6 cellular contexts compared by ENCODE assay signal in the genomic region with DNA sequence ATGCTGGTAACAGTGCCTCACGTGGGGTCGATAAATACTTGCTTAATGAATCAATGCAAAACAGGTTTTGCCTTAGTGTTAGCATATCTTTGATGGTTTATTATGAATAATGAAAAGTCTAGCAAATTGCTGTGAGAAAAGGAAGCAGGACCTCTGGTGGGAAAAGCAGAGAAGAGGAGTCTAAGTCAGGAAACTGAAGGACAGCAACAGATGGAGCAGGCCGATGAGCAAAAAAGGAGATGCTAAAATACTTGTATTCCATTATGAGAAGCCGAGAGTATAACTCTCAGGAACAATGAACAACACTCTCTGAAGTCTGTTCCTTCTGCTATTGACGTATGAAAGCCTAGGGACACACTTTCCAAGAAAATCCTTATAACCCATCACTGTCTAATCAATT.
"Had no signal": no experiment of that assay in that cellular context is flagged by ENCODE, and none has a peak within 500 bp of the region (broad histone marks: within the 10 kb centered on the region; RNA-seq: fewer than 3 reads in every experiment).

No MANE protein-coding gene starts in this region.

- H3K4me3 ChIP-seq: GM23338, K562 had no signal

- H3K4me1 Mint-ChIP-seq: H9 had no signal

- H3K9me3 Mint-ChIP-seq: GM23338, H9 had no signal

- H3K4me2 ChIP-seq: GM23338 had no signal

- DNase-seq: H9, HCEC 1CT, IMR-90, KG1 had no signal

- ATAC-seq: GM23338, K562 had no signal

- H3K27ac Mint-ChIP-seq: GM23338 had no signal

- H3K4me3 Mint-ChIP-seq: GM23338, H9 had no signal
